Comparison of ENCODE assay signal across 19 cellular contexts in the genomic region with DNA sequence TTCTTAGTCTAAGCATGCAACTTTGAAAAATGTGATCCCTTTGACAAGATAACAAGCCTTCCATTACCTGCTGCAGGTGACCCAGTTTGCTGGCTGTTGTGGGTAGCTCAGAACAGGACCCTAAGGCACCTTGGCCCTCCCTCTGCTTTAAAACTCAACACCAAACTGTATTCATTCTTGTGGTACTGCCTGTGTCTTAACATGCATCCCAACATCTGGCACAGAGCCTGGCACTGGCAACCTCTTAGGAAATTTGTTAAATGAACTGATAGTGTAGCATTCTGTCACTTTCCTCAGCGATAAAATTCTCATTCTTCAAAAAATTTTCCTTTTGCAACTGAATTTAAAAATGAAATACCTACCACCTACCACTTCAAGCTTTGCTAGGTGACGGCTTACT.
DNase-seq lines count a peak whose midpoint lies in the region; ATAC-seq and TF ChIP-seq lines count a peak whose summit lies in the region.
"Had no signal": no experiment of that assay in that cellular context is flagged by ENCODE, and none has a peak within 500 bp of the region (broad histone marks: within the 10 kb centered on the region; RNA-seq: fewer than 3 reads in every experiment).

No MANE protein-coding gene starts in this region.

- no peak overlapping the region for H3K4me3 ChIP-seq in AG10803 (ENCODE audit: low read length)
- H3K4me3 ChIP-seq in fibroblast of pulmonary artery (replicated peaks; ENCODE audit: low read depth, low read length) = no peak overlapping the region
- H3K4me3 ChIP-seq in lower leg skin (ENCODE audit: low read depth, poor library complexity, severe bottlenecking) = no peak overlapping the region
- H3K4me3 ChIP-seq in lower lobe of right lung = no peak overlapping the region
- no peak overlapping the region for H3K4me3 ChIP-seq in upper lobe of right lung
- H3K4me3 ChIP-seq: A549, GM12878 had no signal

- no peak for TF ChIP-seq POLR2A in lower leg skin (IDR thresholded peaks at IDR 0.05)

- ATAC-seq in lower lobe of right lung (no peak), upper lobe of right lung (no peak)
- ATAC-seq: A549, GM12878, Panc1 had no signal

- 44 to 55% methylated on average over 2 of the region's 2 CpGs for WGBS in lower leg skin, 2 donors

- H3K9me3 ChIP-seq in lower lobe of right lung (no peaks in the 10 kb centered on the region), upper lobe of right lung (no peaks in the 10 kb centered on the region)
- H3K9me3 ChIP-seq: A549 had no signal

- no peak overlapping the region for H3K27ac ChIP-seq in lower lobe of right lung
- no peak overlapping the region for H3K27ac ChIP-seq in upper lobe of right lung
- H3K27ac ChIP-seq: A549, KMS-11 had no signal

- H3K4me1 ChIP-seq in lower lobe of right lung (no peaks in the 10 kb centered on the region), upper lobe of right lung (no peaks in the 10 kb centered on the region)
- H3K4me1 ChIP-seq: A549 had no signal

- no peaks in the 10 kb centered on the region for H3K36me3 ChIP-seq in lower lobe of right lung
- H3K36me3 ChIP-seq in upper lobe of right lung = no peaks in the 10 kb centered on the region

- peak; percentile 27 for DNase-seq in AG10803 (ENCODE audit: low read depth)
- peak; percentile 69 for DNase-seq in astrocyte of the hippocampus (ENCODE audit: low read depth, low spot score)
- DNase-seq in fibroblast of pulmonary artery (ENCODE audit: low read depth) = peak; percentile 20
- peak; percentile 77 to 86 for DNase-seq in lower leg skin (ENCODE audit: low spot score in 2 of 2)
- DNase-seq in lower lobe of right lung = no peak
- DNase-seq in SW 1271 (lab: John Stamatoyannopoulos, UW) = no peak
- DNase-seq in upper lobe of right lung = no peak
- no peak for DNase-seq in DMS79 treated with DMSO at 0.1 percent for 48 hours (lab: John Stamatoyannopoulos, UW)
- DNase-seq: COR-L47, H7, MM.1S, NCI-H1105 treated with DMSO at 0.1 percent for 48 hours, NCI-H1930, NCI-H2171, NCI-H774 had no signal

- intact Hi-C loops in lower leg skin (cut with DNase I; ENCODE audit: low total_unique reads) (no loop called here), lower lobe of right lung (cut with DNase I) (no loop called here), upper lobe of right lung (cut with DNase I) (no loop called here)

- no peak for TF ChIP-seq CTCF in AG10803 (conservative IDR thresholded peaks at IDR 0.05; ENCODE audit: low read length)
- TF ChIP-seq CTCF in fibroblast of pulmonary artery (IDR thresholded peaks at IDR 0.05; ENCODE audit: low read length, missing control alignments) = no peak
- no peak for TF ChIP-seq CTCF in lower leg skin (IDR thresholded peaks at IDR 0.05)
- TF ChIP-seq CTCF in lower lobe of right lung (IDR thresholded peaks at IDR 0.05) = no peak
- TF ChIP-seq CTCF in upper lobe of right lung (IDR thresholded peaks at IDR 0.05) = no peak

- H3K27me3 ChIP-seq in lower lobe of right lung (ENCODE audit: low read depth) (no peaks in the 10 kb centered on the region), upper lobe of right lung (no peaks in the 10 kb centered on the region)

Comparison
In these comparisons a context has a peak if more than half of its experiments do, and no peak if none do; other contexts are left out.
1. DNase-seq: peak in AG10803 (single experiment), astrocyte of the hippocampus (single experiment), fibroblast of pulmonary artery (single experiment) and lower leg skin (2 of 2); none in lower lobe of right lung (single experiment), SW 1271 (0 of 2), upper lobe of right lung (single experiment) and DMS79 treated with DMSO at 0.1 percent for 48 hours (single experiment).